ENCODE assay signal across 8 cellular contexts in the genomic region with DNA sequence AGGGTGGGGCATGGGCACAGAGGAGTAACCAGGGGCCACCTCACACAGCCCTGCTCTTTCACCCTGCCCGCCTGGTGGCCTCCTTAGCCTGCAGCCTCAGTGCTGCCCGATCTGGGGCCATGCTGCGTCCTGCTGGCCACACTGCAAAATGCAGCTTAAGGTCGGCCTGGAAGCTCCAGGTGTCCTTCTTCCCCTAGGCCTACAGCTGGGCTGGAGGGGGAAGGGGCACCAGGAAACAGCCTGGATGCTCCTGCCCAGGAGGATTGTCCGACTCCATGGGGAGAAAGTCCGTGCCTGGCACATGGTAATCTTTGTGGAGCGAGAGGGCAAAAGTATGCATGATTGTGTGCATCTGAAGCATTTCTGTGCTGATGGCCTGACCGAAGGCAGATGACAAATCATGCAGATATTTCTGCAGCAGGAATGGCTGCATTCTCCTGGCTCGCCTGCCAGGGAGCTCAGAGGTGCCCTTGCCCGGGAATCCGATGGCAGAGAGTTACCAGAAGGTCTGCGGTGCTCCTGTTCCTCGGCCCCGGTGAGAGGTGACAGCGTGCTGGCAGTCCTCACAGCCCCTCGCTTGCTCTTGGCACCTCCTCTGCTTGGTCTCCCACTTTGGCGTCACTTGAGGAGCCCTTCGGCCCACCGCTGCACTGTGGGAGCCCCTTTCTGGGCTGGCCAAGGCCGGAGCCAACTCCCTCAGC. TPM values are rescaled to one million over a fixed set of nuclear protein-coding genes. Genes with fewer than 3 reads are reported as not detected.
DNase-seq lines count a peak whose midpoint lies in the region; ATAC-seq and TF ChIP-seq lines count a peak whose summit lies in the region.

No MANE protein-coding gene starts in this region.

- peak; percentile 62 to 74 for ATAC-seq in activated CD4-positive, CD25-positive, alpha-beta regulatory T cell treated with anti-CD3 and anti-CD28 coated beads, Interleukin-2, amount 50 U/mL, for 24 hours
- peak; percentile 62 to 75 for ATAC-seq in naive thymus-derived CD8-positive, alpha-beta T cell
- no peak for ATAC-seq in GM19467 (IDR thresholded peaks at IDR 0.05; ENCODE audit: unreplicated experiment)

- no peak for DNase-seq in activated CD4-positive, CD25-positive, alpha-beta regulatory T cell (lab: John Stamatoyannopoulos, UW)
- DNase-seq in NCI-H1092 treated with DMSO at 0.1 percent for 48 hours (lab: John Stamatoyannopoulos, UW): peak; percentile 13
- DNase-seq in cardiac fibroblast (ENCODE audit: low read depth in 2 of 2): peak; percentile 33 to 38
- peak in 1 of 10 donors; percentile 38 for DNase-seq in naive thymus-derived CD8-positive, alpha-beta T cell
- DNase-seq in ureter (ENCODE audit: low spot score): no peak
- DNase-seq in CD14-positive monocyte (ENCODE audit: low spot score): no peak

- H3K4me1 Mint-ChIP-seq in naive thymus-derived CD8-positive, alpha-beta T cell: peaks cover 14 to 46% (median 34%) of the 10 kb centered on the region in 4 donors
- peaks cover 16% of the 10 kb centered on the region for H3K4me1 Mint-ChIP-seq in CD14-positive monocyte

- peak overlapping the region in 5 of 10 donors; percentile 20 to 59 (median 53) for H3K27ac Mint-ChIP-seq in naive thymus-derived CD8-positive, alpha-beta T cell
- H3K27ac Mint-ChIP-seq in CD14-positive monocyte: no peak overlapping the region

- intact Hi-C loops in CD14-positive monocyte (cut with micrococcal nuclease): no loop called here

- H3K4me3 Mint-ChIP-seq in naive thymus-derived CD8-positive, alpha-beta T cell: peak overlapping the region in 2 of 10 donors; percentile 34 to 91
- H3K4me3 Mint-ChIP-seq in CD14-positive monocyte: peak overlapping the region in 1 of 2 donors; percentile 21

- POLR2A ChIA-PET in naive thymus-derived CD8-positive, alpha-beta T cell (lab: Charles Lee): interaction anchor here (0.6 kb wide), 1 partner anchor 612 kb away, joined by 3 read pairs; no protein-coding TSS in a partner anchor

- H3K36me3 Mint-ChIP-seq in naive thymus-derived CD8-positive, alpha-beta T cell: no peaks in the 10 kb centered on the region
- no peaks in the 10 kb centered on the region for H3K36me3 Mint-ChIP-seq in CD14-positive monocyte

- TF ChIP-seq CTCF in cardiac fibroblast (IDR thresholded peaks at IDR 0.05; ENCODE audit: low read depth, low read length): peak; percentile 53
- no peak for TF ChIP-seq CTCF in CD14-positive monocyte (IDR thresholded peaks at IDR 0.05)

- H3K9me3 Mint-ChIP-seq in naive thymus-derived CD8-positive, alpha-beta T cell: peaks cover 0 to 2% (median 0%) of the 10 kb centered on the region in 9 donors
- H3K9me3 Mint-ChIP-seq in CD14-positive monocyte: peaks cover 7 to 17% (median 13%) of the 10 kb centered on the region in 7 donors

- no peak overlapping the region for H3K4me3 ChIP-seq in cardiac fibroblast (replicated peaks in 1 of 2; ENCODE audit: low read depth in 2 of 2, low read length in 2 of 2)

- H3K27me3 Mint-ChIP-seq in naive thymus-derived CD8-positive, alpha-beta T cell: no peaks in the 10 kb centered on the region
- peaks cover 0 to 4% (median 2%) of the 10 kb centered on the region in 3 donors for H3K27me3 Mint-ChIP-seq in CD14-positive monocyte (ENCODE audit: low read depth in 3 of 3)

RNA-seq across cellular contexts. Expression of a gene that starts 12.8 kb away (rescaled TPM):
- not detected for total RNA-seq in naive thymus-derived CD8-positive, alpha-beta T cell
- polyA plus RNA-seq in naive thymus-derived CD8-positive, alpha-beta T cell: not detected
- not detected for total RNA-seq in ureter
- not detected for polyA plus RNA-seq in CD14-positive monocyte

RNA-seq across cellular contexts. Expression of a gene that starts 40.9 kb away (rescaled TPM):
- not detected for total RNA-seq in naive thymus-derived CD8-positive, alpha-beta T cell
- not detected for polyA plus RNA-seq in naive thymus-derived CD8-positive, alpha-beta T cell
- total RNA-seq in ureter: not detected
- not detected for polyA plus RNA-seq in CD14-positive monocyte

Comparison
In these comparisons a context has a peak if more than half of its experiments do, and no peak if none do; other contexts are left out.
1. DNase-seq: peak in NCI-H1092 treated with DMSO at 0.1 percent for 48 hours (single experiment) and cardiac fibroblast (2 of 2); none in activated CD4-positive, CD25-positive, alpha-beta regulatory T cell (0 of 4), ureter (single experiment) and CD14-positive monocyte (single experiment).